1 cellular context compared by ENCODE assay signal in the genomic region with DNA sequence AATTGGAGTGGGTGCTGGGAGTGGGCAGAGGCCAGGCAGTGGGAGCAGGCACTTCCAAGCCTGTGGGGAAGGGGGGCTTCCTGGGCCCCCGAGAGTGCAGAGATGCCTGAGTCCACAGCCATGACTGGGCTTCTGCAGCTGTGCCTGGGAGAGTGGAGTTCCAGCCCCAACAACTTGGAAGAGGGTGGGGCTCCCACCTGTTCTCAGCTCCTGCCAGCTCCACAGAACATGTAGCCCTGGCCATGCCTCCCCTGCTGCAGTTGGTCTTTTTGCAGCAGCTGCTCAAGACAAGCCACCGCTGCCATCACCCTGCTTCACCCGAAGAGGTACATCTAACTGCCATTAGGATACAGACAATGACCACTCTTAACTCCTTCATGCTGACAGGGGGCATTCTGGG.
TF ChIP-seq lines count a peak whose summit lies in the region.

No MANE protein-coding gene starts in this region.

TF ChIP-seq in H1, 55 proteins besides CTCF, POLR2A, EP300 and RAD21:
- TF ChIP-seq POLR2AphosphoS5 (IDR thresholded peaks at IDR 0.05; ENCODE audit: low read depth, low read length) (no peak), CEBPB (IDR thresholded peaks at IDR 0.05; ENCODE audit: low read depth, low read length) (no peak), CHD2 (IDR thresholded peaks at IDR 0.05; ENCODE audit: low read length) (no peak), TBP (IDR thresholded peaks at IDR 0.05; ENCODE audit: low read depth, low read length) (no peak), KDM1A (IDR thresholded peaks at IDR 0.05; ENCODE audit: borderline replicate concordance, low read length) (no peak), EGR1 (IDR thresholded peaks at IDR 0.05; ENCODE audit: borderline replicate concordance, low read depth, low read length) (no peak), EZH2 (IDR thresholded peaks at IDR 0.05; ENCODE audit: low read depth, low read length, severe bottlenecking) (no peak), HDAC6 (IDR thresholded peaks at IDR 0.05; ENCODE audit: low read depth, low read length) (no peak), TCF12 (IDR thresholded peaks at IDR 0.05; ENCODE audit: low read depth, low read length) (no peak), TEAD4 (IDR thresholded peaks at IDR 0.05; ENCODE audit: low read depth, low read length) (no peak)
- TF ChIP-seq, protein P1, sequence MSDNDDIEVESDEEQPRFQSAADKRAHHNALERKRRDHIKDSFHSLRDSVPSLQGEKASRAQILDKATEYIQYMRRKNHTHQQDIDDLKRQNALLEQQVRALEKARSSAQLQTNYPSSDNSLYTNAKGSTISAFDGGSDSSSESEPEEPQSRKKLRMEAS (IDR thresholded peaks at IDR 0.05): no peak
